In genomic region chr7:43278088-43278644, GRCh38 we compare ENCODE assay signal across 21 cellular contexts.
"Had no signal": no experiment of that assay in that cellular context is flagged by ENCODE, and none has a peak within 500 bp of the region (broad histone marks: within the 10 kb centered on the region; RNA-seq: fewer than 3 reads in every experiment).

No MANE protein-coding gene starts in this region.

- H3K36me3 Mint-ChIP-seq: activated naive CD8-positive, alpha-beta T cell; memory B cell; naive thymus-derived CD4-positive, alpha-beta T cell; type B pancreatic cell had no signal

- H3K4me3 ChIP-seq: hepatocyte, left ventricle myocardium inferior, mucosa of descending colon, ovary, right lobe of liver, smooth muscle cell, suprapubic skin had no signal

- H3K4me1 ChIP-seq: left ventricle myocardium inferior, right lobe of liver, suprapubic skin had no signal

- H3K4me3 Mint-ChIP-seq: activated B cell treated with CpG ODN at 0.5 μM for 24 hours; activated CD4-positive, alpha-beta T cell treated with anti-CD3 and anti-CD28 coated beads, Interleukin-2, amount 10 ng/mL, durations not matched to agents 7 days and 5 days; activated naive CD8-positive, alpha-beta T cell; endodermal cell; memory B cell; naive thymus-derived CD4-positive, alpha-beta T cell; stimulated activated naive CD8-positive, alpha-beta T cell treated with anti-CD3 and anti-CD28 coated beads, Interleukin-15, Interleukin-2, amounts not matched to agents 100 ng/mL and 50 ng/mL, for 24 hours; type B pancreatic cell had no signal

- H3K27ac ChIP-seq: hepatocyte, left ventricle myocardium inferior, ovary, right lobe of liver, suprapubic skin had no signal

- FAIRE-seq: bronchial epithelial cell, kidney, TTC549 had no signal

- ATAC-seq: mucosa of descending colon; naive thymus-derived CD4-positive, alpha-beta T cell; right lobe of liver had no signal

- H3K27ac Mint-ChIP-seq: activated B cell treated with CpG ODN at 0.5 μM for 24 hours; activated CD4-positive, alpha-beta T cell treated with anti-CD3 and anti-CD28 coated beads, Interleukin-2, amount 10 ng/mL, durations not matched to agents 7 days and 5 days; activated naive CD8-positive, alpha-beta T cell; endodermal cell; memory B cell; naive thymus-derived CD4-positive, alpha-beta T cell; stimulated activated naive CD8-positive, alpha-beta T cell treated with anti-CD3 and anti-CD28 coated beads, Interleukin-15, Interleukin-2, amounts not matched to agents 100 ng/mL and 50 ng/mL, for 24 hours; type B pancreatic cell had no signal

- H3K9me3 ChIP-seq: left ventricle myocardium inferior, mucosa of descending colon, ovary, right lobe of liver, suprapubic skin had no signal

- H3K27me3 ChIP-seq: hepatocyte, ovary, right lobe of liver, suprapubic skin had no signal

- DNase-seq: activated B cell treated with CpG ODN at 0.5 μM for 24 hours; activated CD4-positive, alpha-beta T cell treated with anti-CD3 and anti-CD28 coated beads, Interleukin-2, amount 10 ng/mL, durations not matched to agents 7 days and 5 days; activated CD8-positive, alpha-beta memory T cell treated with anti-CD3 and anti-CD28 coated beads for 24 hours; activated gamma-delta T cell treated with Interleukin-2 at 50 U/mL for 16 hours; dermis blood vessel endothelial cell; endodermal cell; kidney; left ventricle myocardium inferior; mucosa of descending colon; naive thymus-derived CD4-positive, alpha-beta T cell; ovary; right lobe of liver had no signal

- H3K36me3 ChIP-seq: left ventricle myocardium inferior, ovary, right lobe of liver, suprapubic skin had no signal

- H3K9me3 Mint-ChIP-seq: activated B cell treated with CpG ODN at 0.5 μM for 24 hours; activated CD4-positive, alpha-beta T cell treated with anti-CD3 and anti-CD28 coated beads, Interleukin-2, amount 10 ng/mL, durations not matched to agents 7 days and 5 days; memory B cell; stimulated activated naive CD8-positive, alpha-beta T cell treated with anti-CD3 and anti-CD28 coated beads, Interleukin-15, Interleukin-2, amounts not matched to agents 100 ng/mL and 50 ng/mL, for 24 hours; type B pancreatic cell had no signal

- H3K4me1 Mint-ChIP-seq: activated B cell treated with CpG ODN at 0.5 μM for 24 hours; activated CD4-positive, alpha-beta T cell treated with anti-CD3 and anti-CD28 coated beads, Interleukin-2, amount 10 ng/mL, durations not matched to agents 7 days and 5 days; naive thymus-derived CD4-positive, alpha-beta T cell had no signal
